ENCODE assay signal across 8 cellular contexts in the genomic region with DNA sequence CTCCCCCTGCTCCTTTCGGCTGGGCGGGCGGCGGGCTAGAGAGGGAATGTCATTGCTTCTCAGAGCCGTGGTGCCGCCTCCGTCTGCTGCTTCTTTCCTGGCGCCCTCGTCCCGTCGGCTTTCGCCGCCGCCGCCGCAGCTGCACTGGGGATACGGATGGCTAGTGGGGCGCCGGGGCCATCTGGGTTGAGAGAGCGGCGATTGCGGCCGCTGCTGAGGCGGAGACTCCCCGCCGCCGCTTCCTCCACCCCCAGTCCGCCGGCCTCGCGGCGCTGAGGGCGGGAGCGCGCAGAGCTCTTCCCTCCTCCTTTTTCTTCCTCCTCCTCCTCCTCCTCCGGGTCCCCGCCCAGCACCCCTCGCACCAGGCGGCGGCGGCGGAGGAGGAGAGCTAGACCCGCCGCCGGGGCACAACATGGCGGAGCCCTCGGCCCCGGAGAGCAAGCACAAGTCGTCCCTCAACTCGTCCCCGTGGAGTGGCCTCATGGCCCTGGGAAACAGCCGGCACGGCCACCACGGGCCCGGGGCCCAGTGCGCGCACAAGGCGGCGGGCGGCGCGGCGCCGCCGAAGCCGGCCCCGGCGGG. TPM values are rescaled to one million over a fixed set of nuclear protein-coding genes. Genes with fewer than 3 reads are reported as not detected.
DNase-seq lines count a peak whose midpoint lies in the region; ATAC-seq and TF ChIP-seq lines count a peak whose summit lies in the region.

A gene (plus strand): TSS at position 339 of the 582 bp plus-strand sequence. CDS start 74 bp downstream, at position 413.

- H3K4me1 ChIP-seq in Panc1 (ENCODE audit: control insufficient read depth, insufficient read depth, low read length) (peaks cover 12% of the 10 kb centered on the region; the same call in 1 of the 2 replicates), gastroesophageal sphincter (peaks cover 0 to 49% (median 4%) of the 10 kb centered on the region in 3 donors), testis (peaks cover 38% of the 10 kb centered on the region)

- H3K36me3 ChIP-seq in Panc1 (ENCODE audit: control insufficient read depth, insufficient read depth, low read length) (no peaks in the 10 kb centered on the region; the same call in 1 of the 2 replicates), gastroesophageal sphincter (no peaks in the 10 kb centered on the region), testis (ENCODE audit: low read depth, missing control alignments) (no peaks in the 10 kb centered on the region)

- in situ Hi-C loops in Panc1 (cut with HindIII; ENCODE audit: low pct_unique_long_range_greater_than_20kb, low sequenced_read_pairs) = no loop called here

- H3K4me3 ChIP-seq in Panc1 (ENCODE audit: low read depth in 2 of 2, low read length in 2 of 2) = peak within 1 kb of the TSS; percentile 85 to 87
- H3K4me3 ChIP-seq in gastroesophageal sphincter = peak within 1 kb of the TSS; percentile 53 to 90
- peak within 1 kb of the TSS; percentile 84 to 92 for H3K4me3 ChIP-seq in testis

- ATAC-seq in GM19372 (IDR thresholded peaks at IDR 0.05; ENCODE audit: low read depth, unreplicated experiment) = peak; percentile 47
- ATAC-seq in HG03469 (IDR thresholded peaks at IDR 0.05; ENCODE audit: unreplicated experiment) = peak; percentile 29
- peak; percentile 87 for ATAC-seq in Panc1
- peak; percentile 76 for ATAC-seq in gastroesophageal sphincter
- peak; percentile 69 for ATAC-seq in omental fat pad (ENCODE audit: low FRiP score)

- no CpG with 5 or more reads among the region's 68 CpGs for WGBS in gastroesophageal sphincter (ENCODE audit: low coverage in 1 of 2), 2 donors
- WGBS in testis, 2 donors = 0% methylated on average over 28 to 68 of the region's 68 CpGs

- H3K27ac ChIP-seq in Panc1 (ENCODE audit: low read length) = peak within 1 kb of the TSS; percentile 97
- peak within 1 kb of the TSS; percentile 80 to 99 (median 98) for H3K27ac ChIP-seq in gastroesophageal sphincter
- peak within 1 kb of the TSS; percentile 98 for H3K27ac ChIP-seq in testis

- no TSS peak for BruUV-seq in Panc1 (replicated peaks; lab: Mats Ljungman, UMichigan)

- POLR2A ChIA-PET in Panc1 (lab: Charles Lee) = no interaction called here

- TF ChIP-seq POLR2A in gastroesophageal sphincter (IDR thresholded peaks at IDR 0.05) (peak; percentile 50 to 71), testis (IDR thresholded peaks at IDR 0.05) (peak; percentile 61)

- no peak for TF ChIP-seq EP300 in gastroesophageal sphincter (IDR thresholded peaks at IDR 0.05)

- TF ChIP-seq CTCF in Panc1 (IDR thresholded peaks at IDR 0.05) = no peak
- TF ChIP-seq CTCF in gastroesophageal sphincter (IDR thresholded peaks at IDR 0.05) = no peak
- no peak for TF ChIP-seq CTCF in omental fat pad (IDR thresholded peaks at IDR 0.05)
- peak in 1 of 3 experiments; percentile 7 for TF ChIP-seq CTCF in testis (IDR thresholded peaks at IDR 0.05)

- H3K9me3 ChIP-seq in Panc1 (ENCODE audit: control insufficient read depth, insufficient read depth, low read depth, low read length) = no peaks in the 10 kb centered on the region
- H3K9me3 ChIP-seq in gastroesophageal sphincter = no peaks in the 10 kb centered on the region
- no peaks in the 10 kb centered on the region for H3K9me3 ChIP-seq in testis

- H3K27me3 ChIP-seq in Panc1 (ENCODE audit: control insufficient read depth, insufficient read depth, low read length) (no peaks in the 10 kb centered on the region), gastroesophageal sphincter (no peaks in the 10 kb centered on the region), testis (no peaks in the 10 kb centered on the region)

- CTCF ChIA-PET in Panc1 (lab: Charles Lee) = no interaction called here

- DNase-seq in COR-L47 (lab: John Stamatoyannopoulos, UW) = peak; percentile 42
- DNase-seq in Panc1 (ENCODE audit: low read depth, low spot score) = no peak
- DNase-seq in activated gamma-delta T cell treated with Interleukin-2 at 50 U/mL for 16 hours = peak; percentile 77
- DNase-seq in omental fat pad (ENCODE audit: low spot score) = no peak
- DNase-seq in testis = no peak

- intact Hi-C loops in Panc1 (cut with micrococcal nuclease; ENCODE audit: unreplicated experiment) = no loop called here
- intact Hi-C loops in testis (cut with DNase I; ENCODE audit: low total_unique reads) = no loop called here

RNA-seq across cellular contexts. Expression of the gene that starts here (rescaled TPM):
- total RNA-seq in Panc1 (2021; ENCODE audit: unreplicated experiment) (105 TPM), gastroesophageal sphincter (100 to 1,000 TPM in 2 of 4 donors, 10 to 100 TPM in 2; 75.4 to 107 (median 94.1) TPM), omental fat pad (100 to 1,000 TPM in 2 of 4 donors, 10 to 100 TPM in 2; 74.4 to 126 (median 97.5) TPM), testis (100 to 1,000 TPM; 140 to 178 TPM)
- 45.5 TPM for polyA plus RNA-seq in Panc1 (2012; ENCODE audit: insufficient read length)
- 231 TPM for polyA plus RNA-seq in testis (ENCODE audit: insufficient read depth, low read depth, low replicate concordance)

Comparison
In these comparisons a context has a peak if more than half of its experiments do, and no peak if none do; other contexts are left out.
1. DNase-seq: peak in COR-L47 (single experiment) and activated gamma-delta T cell treated with Interleukin-2 at 50 U/mL for 16 hours (single experiment); none in Panc1 (single experiment), omental fat pad (single experiment) and testis (single experiment).
2. ATAC-seq: peak in every context shown above with its lines; median percentile 87 in Panc1; 76 in gastroesophageal sphincter; 69 in omental fat pad; 47 in GM19372; 29 in HG03469.
3. Peak in every context shown above with its lines, with median percentiles within 50 percentile points of each other: H3K27ac ChIP-seq and H3K4me3 ChIP-seq.